In the genomic region with DNA sequence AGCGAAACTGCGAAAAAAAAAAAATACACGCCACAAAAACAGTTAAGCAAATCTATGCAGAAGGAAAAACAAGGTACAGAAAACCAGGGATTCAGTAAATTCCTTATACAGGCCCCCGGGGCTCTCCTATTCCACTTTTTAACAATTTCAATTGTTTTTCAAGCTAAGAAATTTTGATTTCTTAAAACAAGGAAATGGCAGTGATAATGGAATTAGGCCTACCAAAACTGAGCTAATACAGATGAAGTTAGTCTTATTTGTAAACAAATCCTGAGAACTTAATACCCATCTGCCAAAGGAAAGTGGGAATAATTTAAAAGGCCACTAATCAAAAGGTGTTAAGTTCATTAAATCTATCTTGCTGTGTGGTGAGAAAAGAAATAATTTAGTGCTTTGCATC, we compare ENCODE assay signal across 36 cellular contexts. TPM values are rescaled to one million over a fixed set of nuclear protein-coding genes. Genes with fewer than 3 reads are reported as not detected.
"Had no signal": no experiment of that assay in that cellular context is flagged by ENCODE, and none has a peak within 500 bp of the region (broad histone marks: within the 10 kb centered on the region; RNA-seq: fewer than 3 reads in every experiment).

No MANE protein-coding gene starts in this region.

- ATAC-seq: activated naive CD4-positive, alpha-beta T cell treated with anti-CD3 and anti-CD28 coated beads, Interleukin-2, amount 50 U/mL, for 72 hours; activated naive CD8-positive, alpha-beta T cell treated with anti-CD3 and anti-CD28 coated beads, Interleukin-2, amount 50 U/mL, for 24 hours; activated T-cell treated with anti-CD3 and anti-CD28 coated beads, Interleukin-2, amount 50 U/mL, for 4 hours; activated T-cell treated with anti-CD3 and anti-CD28 coated beads, Interleukin-2, amount 50 U/mL, for 72 hours; activated T-helper 17 cell treated with anti-CD3 and anti-CD28 coated beads, Interleukin-2, amount 50 U/mL, for 72 hours; body of pancreas had no signal

- H3K27me3 ChIP-seq: adrenal gland, ascending aorta, body of pancreas, brain microvascular endothelial cell, breast epithelium, cardiac muscle cell had no signal

- H3K4me3 ChIP-seq: adrenal gland, ascending aorta, body of pancreas, breast epithelium, cardiac muscle cell had no signal

- DNase-seq: activated effector memory CD4-positive, alpha-beta T cell treated with anti-CD3 and anti-CD28 coated beads, Interleukin-2, amount 50 U/mL, for 16 hours; activated effector memory CD4-positive, alpha-beta T cell treated with Interleukin-2 at 50 U/mL for 16 hours; activated gamma-delta T cell; activated gamma-delta T cell treated with Interleukin-2 at 50 U/mL for 16 hours; activated naive CD4-positive, alpha-beta T cell; activated naive CD4-positive, alpha-beta T cell treated with anti-CD3 and anti-CD28 coated beads for 36 hours; activated naive CD4-positive, alpha-beta T cell treated with anti-CD3 and anti-CD28 coated beads, Interleukin-2, amount 10 ng/mL, durations not matched to agents 7 days and 5 days; activated naive CD4-positive, alpha-beta T cell treated with anti-CD3 and anti-CD28 coated beads, Interleukin-2, amount 50 U/mL, for 16 hours; activated naive CD4-positive, alpha-beta T cell treated with Interleukin-2 at 50 U/mL for 16 hours; activated naive CD8-positive, alpha-beta T cell treated with anti-CD3 and anti-CD28 coated beads for 36 hours; activated naive CD8-positive, alpha-beta T cell treated with anti-CD3 and anti-CD28 coated beads, Interleukin-2, amount 10 ng/mL, durations not matched to agents 7 days and 5 days; activated naive CD8-positive, alpha-beta T cell treated with anti-CD3 and anti-CD28 coated beads, Interleukin-2, amount 50 U/mL, for 24 hours; activated T-cell treated with anti-CD3 and anti-CD28 coated beads, Interleukin-2, amount 50 U/mL, for 24 hours; activated T-cell treated with anti-CD3 and anti-CD28 coated beads, Interleukin-2, amount 50 U/mL, for 4 hours; activated T-cell treated with anti-CD3 and anti-CD28 coated beads, Interleukin-2, amount 50 U/mL, for 48 hours; activated T-cell treated with anti-CD3 and anti-CD28 coated beads, Interleukin-2, amount 50 U/mL, for 72 hours; adrenal gland; amniotic stem cell; amygdala; anterior cingulate cortex; aorta; body of pancreas; brain microvascular endothelial cell; caudate nucleus; central memory CD4-positive, alpha-beta T cell; cerebellar nuclear complex had no signal

- H3K4me1 ChIP-seq: ascending aorta, body of pancreas, breast epithelium had no signal

- H3K27ac ChIP-seq: adrenal gland, ascending aorta, body of pancreas, brain microvascular endothelial cell, breast epithelium, cardiac muscle cell had no signal

- H3K36me3 ChIP-seq: breast epithelium, cardiac muscle cell had no signal

- FAIRE-seq: bronchial epithelial cell had no signal

- H3K9me3 ChIP-seq: adrenal gland, ascending aorta, body of pancreas, breast epithelium had no signal

RNA-seq across cellular contexts. Expression of gene XIST, which starts 20.2 kb away (rescaled TPM):
- total RNA-seq: activated naive CD4-positive, alpha-beta T cell treated with anti-CD3 and anti-CD28 coated beads for 36 hours; activated naive CD4-positive, alpha-beta T cell treated with anti-CD3 and anti-CD28 coated beads, Interleukin-2, amount 50 U/mL, for 72 hours; activated naive CD8-positive, alpha-beta T cell treated with anti-CD3 and anti-CD28 coated beads for 36 hours; activated naive CD8-positive, alpha-beta T cell treated with anti-CD3 and anti-CD28 coated beads, Interleukin-2, amount 10 ng/mL, durations not matched to agents 7 days and 5 days; activated T-helper 1 cell treated with anti-CD3 and anti-CD28 coated beads, Interleukin-12 subunit alpha, Interleukin-12 subunit beta, Interleukin-2, Interleukin-4 antibody, amounts not matched to agents 30 ng/mL and 10 ng/mL and 1 ng/mL, durations not matched to agents 14 hours and 24 hours and 36 hours; activated T-helper 2 cell treated with anti-CD3 and anti-CD28 coated beads, Interferon-gamma antibody, Interleukin-2, Interleukin-4, amounts not matched to agents 10 μg/mL and 5 μg/mL and 100 μg/mL, durations not matched to agents 14 hours and 24 hours and 36 hours; astrocyte; cardiac muscle cell; chondrocyte had no signal
- polyA plus RNA-seq: cardiac muscle cell had no signal
